Comparison of ENCODE assay signal across 1 cellular context in genomic region chr15:75348034-75348562, GRCh38.
TF ChIP-seq lines count a peak whose summit lies in the region.

No MANE protein-coding gene starts in this region.

TF ChIP-seq in HepG2, 621 proteins besides CTCF, POLR2A, EP300 and RAD21 (continues in another document):
- no peak for TF ChIP-seq E2F2 (CRISPR knock-in tag; IDR thresholded peaks at IDR 0.05; ENCODE audit: borderline replicate concordance)
- TF ChIP-seq SMAD9 (CRISPR knock-in tag; IDR thresholded peaks at IDR 0.05), result no peak
- TF ChIP-seq KDM6A (CRISPR knock-in tag; IDR thresholded peaks at IDR 0.05; ENCODE audit: low read depth), result no peak
- no peak for TF ChIP-seq ELK4 (CRISPR knock-in tag; IDR thresholded peaks at IDR 0.05; ENCODE audit: borderline replicate concordance)
- TF ChIP-seq TMF1 (CRISPR knock-in tag; IDR thresholded peaks at IDR 0.05; ENCODE audit: low read depth), result no peak
- no peak for TF ChIP-seq ATAD3A (CRISPR knock-in tag; IDR thresholded peaks at IDR 0.05)
- TF ChIP-seq YEATS4 (CRISPR knock-in tag; IDR thresholded peaks at IDR 0.05; ENCODE audit: borderline replicate concordance), result 0 out of 2 replicates have a peak, but pooled peaks have one; percentile 4
- TF ChIP-seq MZF1 (CRISPR knock-in tag; IDR thresholded peaks at IDR 0.05; ENCODE audit: borderline replicate concordance), result no peak
- TF ChIP-seq KMT2A (CRISPR knock-in tag; IDR thresholded peaks at IDR 0.05), result no peak
- TF ChIP-seq ZBTB7B (CRISPR knock-in tag; IDR thresholded peaks at IDR 0.05), result no peak
- TF ChIP-seq, protein P1, sequence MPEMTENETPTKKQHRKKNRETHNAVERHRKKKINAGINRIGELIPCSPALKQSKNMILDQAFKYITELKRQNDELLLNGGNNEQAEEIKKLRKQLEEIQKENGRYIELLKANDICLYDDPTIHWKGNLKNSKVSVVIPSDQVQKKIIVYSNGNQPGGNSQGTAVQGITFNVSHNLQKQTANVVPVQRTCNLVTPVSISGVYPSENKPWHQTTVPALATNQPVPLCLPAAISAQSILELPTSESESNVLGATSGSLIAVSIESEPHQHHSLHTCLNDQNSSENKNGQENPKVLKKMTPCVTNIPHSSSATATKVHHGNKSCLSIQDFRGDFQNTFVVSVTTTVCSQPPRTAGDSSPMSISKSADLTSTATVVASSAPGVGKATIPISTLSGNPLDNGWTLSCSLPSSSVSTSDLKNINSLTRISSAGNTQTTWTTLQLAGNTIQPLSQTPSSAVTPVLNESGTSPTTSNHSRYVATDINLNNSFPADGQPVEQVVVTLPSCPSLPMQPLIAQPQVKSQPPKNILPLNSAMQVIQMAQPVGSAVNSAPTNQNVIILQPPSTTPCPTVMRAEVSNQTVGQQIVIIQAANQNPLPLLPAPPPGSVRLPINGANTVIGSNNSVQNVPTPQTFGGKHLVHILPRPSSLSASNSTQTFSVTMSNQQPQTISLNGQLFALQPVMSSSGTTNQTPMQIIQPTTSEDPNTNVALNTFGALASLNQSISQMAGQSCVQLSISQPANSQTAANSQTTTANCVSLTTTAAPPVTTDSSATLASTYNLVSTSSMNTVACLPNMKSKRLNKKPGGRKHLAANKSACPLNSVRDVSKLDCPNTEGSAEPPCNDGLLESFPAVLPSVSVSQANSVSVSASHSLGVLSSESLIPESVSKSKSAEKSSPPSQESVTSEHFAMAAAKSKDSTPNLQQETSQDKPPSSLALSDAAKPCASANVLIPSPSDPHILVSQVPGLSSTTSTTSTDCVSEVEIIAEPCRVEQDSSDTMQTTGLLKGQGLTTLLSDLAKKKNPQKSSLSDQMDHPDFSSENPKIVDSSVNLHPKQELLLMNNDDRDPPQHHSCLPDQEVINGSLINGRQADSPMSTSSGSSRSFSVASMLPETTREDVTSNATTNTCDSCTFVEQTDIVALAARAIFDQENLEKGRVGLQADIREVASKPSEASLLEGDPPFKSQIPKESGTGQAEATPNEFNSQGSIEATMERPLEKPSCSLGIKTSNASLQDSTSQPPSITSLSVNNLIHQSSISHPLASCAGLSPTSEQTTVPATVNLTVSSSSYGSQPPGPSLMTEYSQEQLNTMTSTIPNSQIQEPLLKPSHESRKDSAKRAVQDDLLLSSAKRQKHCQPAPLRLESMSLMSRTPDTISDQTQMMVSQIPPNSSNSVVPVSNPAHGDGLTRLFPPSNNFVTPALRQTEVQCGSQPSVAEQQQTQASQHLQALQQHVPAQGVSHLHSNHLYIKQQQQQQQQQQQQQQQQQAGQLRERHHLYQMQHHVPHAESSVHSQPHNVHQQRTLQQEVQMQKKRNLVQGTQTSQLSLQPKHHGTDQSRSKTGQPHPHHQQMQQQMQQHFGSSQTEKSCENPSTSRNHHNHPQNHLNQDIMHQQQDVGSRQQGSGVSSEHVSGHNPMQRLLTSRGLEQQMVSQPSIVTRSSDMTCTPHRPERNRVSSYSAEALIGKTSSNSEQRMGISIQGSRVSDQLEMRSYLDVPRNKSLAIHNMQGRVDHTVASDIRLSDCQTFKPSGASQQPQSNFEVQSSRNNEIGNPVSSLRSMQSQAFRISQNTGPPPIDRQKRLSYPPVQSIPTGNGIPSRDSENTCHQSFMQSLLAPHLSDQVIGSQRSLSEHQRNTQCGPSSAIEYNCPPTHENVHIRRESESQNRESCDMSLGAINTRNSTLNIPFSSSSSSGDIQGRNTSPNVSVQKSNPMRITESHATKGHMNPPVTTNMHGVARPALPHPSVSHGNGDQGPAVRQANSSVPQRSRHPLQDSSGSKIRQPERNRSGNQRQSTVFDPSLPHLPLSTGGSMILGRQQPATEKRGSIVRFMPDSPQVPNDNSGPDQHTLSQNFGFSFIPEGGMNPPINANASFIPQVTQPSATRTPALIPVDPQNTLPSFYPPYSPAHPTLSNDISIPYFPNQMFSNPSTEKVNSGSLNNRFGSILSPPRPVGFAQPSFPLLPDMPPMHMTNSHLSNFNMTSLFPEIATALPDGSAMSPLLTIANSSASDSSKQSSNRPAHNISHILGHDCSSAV (CRISPR knock-in tag; IDR thresholded peaks at IDR 0.05; ENCODE audit: borderline replicate concordance), result no peak
- no peak for TF ChIP-seq ZBTB7A (CRISPR knock-in tag; IDR thresholded peaks at IDR 0.05)
- 0 out of 2 replicates have a peak, but pooled peaks have one; percentile 30 for TF ChIP-seq ZFP82 (CRISPR knock-in tag; IDR thresholded peaks at IDR 0.05; ENCODE audit: borderline replicate concordance)
- no peak for TF ChIP-seq MAFF (IDR thresholded peaks at IDR 0.05; ENCODE audit: low read depth, low read length)
- 0 out of 2 replicates have a peak, but pooled peaks have one; percentile 24 for TF ChIP-seq DNMT1 (CRISPR knock-in tag; IDR thresholded peaks at IDR 0.05)
- TF ChIP-seq ATRX (CRISPR knock-in tag; IDR thresholded peaks at IDR 0.05; ENCODE audit: borderline replicate concordance), result no peak
- TF ChIP-seq RFX1 (IDR thresholded peaks at IDR 0.05), result no peak
- no peak for TF ChIP-seq GATA4 (IDR thresholded peaks at IDR 0.05; ENCODE audit: borderline replicate concordance, low read depth)
- TF ChIP-seq ZNF549 (CRISPR knock-in tag; IDR thresholded peaks at IDR 0.05), result no peak
- TF ChIP-seq, protein P2, sequence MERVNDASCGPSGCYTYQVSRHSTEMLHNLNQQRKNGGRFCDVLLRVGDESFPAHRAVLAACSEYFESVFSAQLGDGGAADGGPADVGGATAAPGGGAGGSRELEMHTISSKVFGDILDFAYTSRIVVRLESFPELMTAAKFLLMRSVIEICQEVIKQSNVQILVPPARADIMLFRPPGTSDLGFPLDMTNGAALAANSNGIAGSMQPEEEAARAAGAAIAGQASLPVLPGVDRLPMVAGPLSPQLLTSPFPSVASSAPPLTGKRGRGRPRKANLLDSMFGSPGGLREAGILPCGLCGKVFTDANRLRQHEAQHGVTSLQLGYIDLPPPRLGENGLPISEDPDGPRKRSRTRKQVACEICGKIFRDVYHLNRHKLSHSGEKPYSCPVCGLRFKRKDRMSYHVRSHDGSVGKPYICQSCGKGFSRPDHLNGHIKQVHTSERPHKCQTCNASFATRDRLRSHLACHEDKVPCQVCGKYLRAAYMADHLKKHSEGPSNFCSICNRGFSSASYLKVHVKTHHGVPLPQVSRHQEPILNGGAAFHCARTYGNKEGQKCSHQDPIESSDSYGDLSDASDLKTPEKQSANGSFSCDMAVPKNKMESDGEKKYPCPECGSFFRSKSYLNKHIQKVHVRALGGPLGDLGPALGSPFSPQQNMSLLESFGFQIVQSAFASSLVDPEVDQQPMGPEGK (CRISPR knock-in tag; IDR thresholded peaks at IDR 0.05), result 0 out of 2 replicates have a peak, but pooled peaks have one; percentile 4
- no peak for TF ChIP-seq ZNF816 (CRISPR knock-in tag; IDR thresholded peaks at IDR 0.05; ENCODE audit: borderline replicate concordance)
- no peak for TF ChIP-seq ONECUT2 (CRISPR knock-in tag; IDR thresholded peaks at IDR 0.05)
- peak in 1 of 2 experiments; percentile 13; a peak in 1 of 4 replicates for TF ChIP-seq HMGXB4 (CRISPR knock-in tag; IDR thresholded peaks at IDR 0.05; ENCODE audit: borderline replicate concordance in 1 of 2, low read depth in 1 of 2)
- TF ChIP-seq KLF11 (CRISPR knock-in tag; IDR thresholded peaks at IDR 0.05), result no peak
- no peak for TF ChIP-seq MTF1 (CRISPR knock-in tag; IDR thresholded peaks at IDR 0.05)
- TF ChIP-seq CHCHD3 (CRISPR knock-in tag; IDR thresholded peaks at IDR 0.05), result no peak
- no peak for TF ChIP-seq KLF15 (CRISPR knock-in tag; IDR thresholded peaks at IDR 0.05; ENCODE audit: borderline replicate concordance)
- no peak for TF ChIP-seq MATR3 (CRISPR knock-in tag; IDR thresholded peaks at IDR 0.05)
- TF ChIP-seq SALL1 (CRISPR knock-in tag; IDR thresholded peaks at IDR 0.05), result no peak; the same call in 1 of the 2 replicates
- TF ChIP-seq, protein P3, sequence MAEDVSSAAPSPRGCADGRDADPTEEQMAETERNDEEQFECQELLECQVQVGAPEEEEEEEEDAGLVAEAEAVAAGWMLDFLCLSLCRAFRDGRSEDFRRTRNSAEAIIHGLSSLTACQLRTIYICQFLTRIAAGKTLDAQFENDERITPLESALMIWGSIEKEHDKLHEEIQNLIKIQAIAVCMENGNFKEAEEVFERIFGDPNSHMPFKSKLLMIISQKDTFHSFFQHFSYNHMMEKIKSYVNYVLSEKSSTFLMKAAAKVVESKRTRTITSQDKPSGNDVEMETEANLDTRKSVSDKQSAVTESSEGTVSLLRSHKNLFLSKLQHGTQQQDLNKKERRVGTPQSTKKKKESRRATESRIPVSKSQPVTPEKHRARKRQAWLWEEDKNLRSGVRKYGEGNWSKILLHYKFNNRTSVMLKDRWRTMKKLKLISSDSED (CRISPR knock-in tag; IDR thresholded peaks at IDR 0.05), result no peak
- TF ChIP-seq POGK (CRISPR knock-in tag; conservative IDR thresholded peaks at IDR 0.05), result 0 out of 2 replicates have a peak, but pooled peaks have one; percentile 17
- no peak for TF ChIP-seq DMTF1 (CRISPR knock-in tag; IDR thresholded peaks at IDR 0.05)
- TF ChIP-seq, protein P4, sequence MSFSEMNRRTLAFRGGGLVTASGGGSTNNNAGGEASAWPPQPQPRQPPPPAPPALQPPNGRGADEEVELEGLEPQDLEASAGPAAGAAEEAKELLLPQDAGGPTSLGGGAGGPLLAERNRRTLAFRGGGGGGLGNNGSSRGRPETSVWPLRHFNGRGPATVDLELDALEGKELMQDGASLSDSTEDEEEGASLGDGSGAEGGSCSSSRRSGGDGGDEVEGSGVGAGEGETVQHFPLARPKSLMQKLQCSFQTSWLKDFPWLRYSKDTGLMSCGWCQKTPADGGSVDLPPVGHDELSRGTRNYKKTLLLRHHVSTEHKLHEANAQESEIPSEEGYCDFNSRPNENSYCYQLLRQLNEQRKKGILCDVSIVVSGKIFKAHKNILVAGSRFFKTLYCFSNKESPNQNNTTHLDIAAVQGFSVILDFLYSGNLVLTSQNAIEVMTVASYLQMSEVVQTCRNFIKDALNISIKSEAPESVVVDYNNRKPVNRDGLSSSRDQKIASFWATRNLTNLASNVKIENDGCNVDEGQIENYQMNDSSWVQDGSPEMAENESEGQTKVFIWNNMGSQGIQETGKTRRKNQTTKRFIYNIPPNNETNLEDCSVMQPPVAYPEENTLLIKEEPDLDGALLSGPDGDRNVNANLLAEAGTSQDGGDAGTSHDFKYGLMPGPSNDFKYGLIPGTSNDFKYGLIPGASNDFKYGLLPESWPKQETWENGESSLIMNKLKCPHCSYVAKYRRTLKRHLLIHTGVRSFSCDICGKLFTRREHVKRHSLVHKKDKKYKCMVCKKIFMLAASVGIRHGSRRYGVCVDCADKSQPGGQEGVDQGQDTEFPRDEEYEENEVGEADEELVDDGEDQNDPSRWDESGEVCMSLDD (CRISPR knock-in tag; IDR thresholded peaks at IDR 0.05; ENCODE audit: borderline replicate concordance), result no peak
- no peak for TF ChIP-seq ZNF879 (CRISPR knock-in tag; IDR thresholded peaks at IDR 0.05)
- no peak for TF ChIP-seq SP140L (CRISPR knock-in tag; IDR thresholded peaks at IDR 0.05; ENCODE audit: borderline replicate concordance)
- TF ChIP-seq ZMAT3 (CRISPR knock-in tag; conservative IDR thresholded peaks at IDR 0.05), result no peak
